In the genomic region with DNA sequence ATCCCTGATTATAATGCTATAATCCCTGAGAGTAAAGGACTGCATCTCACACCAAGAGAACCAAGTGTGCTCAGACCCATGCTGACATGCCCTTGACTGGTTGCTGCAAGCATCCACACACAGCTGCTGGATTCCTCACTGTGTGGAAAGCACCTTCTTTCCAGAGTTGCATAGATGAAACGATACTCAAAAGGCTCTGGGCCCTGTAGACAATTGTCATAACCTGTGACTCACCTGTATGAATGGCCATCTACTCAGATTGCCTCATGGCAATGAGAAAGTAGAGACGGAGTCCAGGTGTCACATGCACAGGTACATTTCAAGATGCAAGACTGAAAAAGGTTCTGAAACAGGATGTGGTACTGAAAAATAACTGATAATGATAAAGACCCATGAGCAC, we compare ENCODE assay signal across 16 cellular contexts.
"Had no signal": no experiment of that assay in that cellular context is flagged by ENCODE, and none has a peak within 500 bp of the region (broad histone marks: within the 10 kb centered on the region; RNA-seq: fewer than 3 reads in every experiment).

No MANE protein-coding gene starts in this region.

- H3K4me1 Mint-ChIP-seq: activated B cell treated with CpG ODN at 0.5 μM for 24 hours had no signal

- H3K9me3 ChIP-seq: esophagus squamous epithelium, left lung, testis had no signal

- H3K4me1 ChIP-seq: left lung, testis had no signal

- ATAC-seq: left lung; stimulated activated naive CD8-positive, alpha-beta T cell treated with anti-CD3 and anti-CD28 coated beads, Interleukin-15, amount 100 ng/mL, for 72 hours; T-helper 17 cell had no signal

- DNase-seq: activated B cell treated with CpG ODN at 0.5 μM for 24 hours; activated CD4-positive, alpha-beta T cell treated with anti-CD3 and anti-CD28 coated beads, Interleukin-2, amount 50 U/mL, for 1 hour; activated naive CD4-positive, alpha-beta T cell treated with anti-CD3 and anti-CD28 coated beads, Interleukin-2, amount 50 U/mL, for 16 hours; activated T-cell treated with anti-CD3 and anti-CD28 coated beads for 4 hours; amygdala; brain microvascular endothelial cell; esophagus squamous epithelium; foreskin fibroblast; head of caudate nucleus; left lung; mesendoderm; stimulated activated CD4-positive, alpha-beta T cell treated with anti-CD3 and anti-CD28 coated beads, Interleukin-4, amount 100 ng/mL, for 1 hour; stimulated activated naive CD8-positive, alpha-beta T cell treated with anti-CD3 and anti-CD28 coated beads, Interleukin-15, amount 100 ng/mL, for 72 hours; T-helper 17 cell; testis had no signal

- H3K27ac ChIP-seq: brain microvascular endothelial cell, left lung, testis had no signal

- H3K4me3 ChIP-seq: esophagus squamous epithelium, left lung, testis had no signal

- H3K36me3 ChIP-seq: brain microvascular endothelial cell, esophagus squamous epithelium, left lung had no signal

- H3K4me3 Mint-ChIP-seq: activated B cell treated with CpG ODN at 0.5 μM for 24 hours; stimulated activated naive CD8-positive, alpha-beta T cell treated with anti-CD3 and anti-CD28 coated beads, Interleukin-15, amount 100 ng/mL, for 72 hours; T-helper 17 cell had no signal

- H3K27me3 ChIP-seq: brain microvascular endothelial cell, left lung, testis had no signal

- H3K9me3 Mint-ChIP-seq: activated B cell treated with CpG ODN at 0.5 μM for 24 hours; activated T-helper 2 cell treated with anti-CD3 and anti-CD28 coated beads, Interferon-gamma antibody, Interleukin-2, Interleukin-4, amounts not matched to agents 10 μg/mL and 5 μg/mL and 100 μg/mL, durations not matched to agents 14 hours and 24 hours and 36 hours; stimulated activated naive CD8-positive, alpha-beta T cell treated with anti-CD3 and anti-CD28 coated beads, Interleukin-15, amount 100 ng/mL, for 72 hours had no signal

- H3K27ac Mint-ChIP-seq: activated B cell treated with CpG ODN at 0.5 μM for 24 hours; activated T-helper 2 cell treated with anti-CD3 and anti-CD28 coated beads, Interferon-gamma antibody, Interleukin-2, Interleukin-4, amounts not matched to agents 10 μg/mL and 5 μg/mL and 100 μg/mL, durations not matched to agents 14 hours and 24 hours and 36 hours; stimulated activated naive CD8-positive, alpha-beta T cell treated with anti-CD3 and anti-CD28 coated beads, Interleukin-15, amount 100 ng/mL, for 72 hours; T-helper 17 cell had no signal
